In the genomic region with DNA sequence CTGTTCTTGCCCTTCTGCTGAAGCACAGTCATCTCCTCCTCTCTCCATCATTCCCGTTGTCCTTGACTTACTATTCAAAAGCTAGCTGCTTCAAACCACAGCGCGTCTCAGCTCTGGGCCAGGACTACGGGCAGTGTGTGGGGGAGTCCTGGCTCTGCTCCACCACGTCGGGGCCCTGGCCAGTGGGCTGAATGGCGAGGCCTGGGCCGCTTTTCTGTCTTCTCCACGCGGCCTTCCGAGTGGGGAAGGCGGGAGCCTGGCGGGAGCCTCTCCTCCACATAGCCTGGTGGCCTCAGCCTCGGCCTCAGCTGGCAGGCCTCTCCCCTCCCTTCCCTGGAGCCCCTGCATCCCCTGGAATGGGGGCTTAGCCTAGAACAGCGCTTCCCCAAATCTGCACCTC, we compare ENCODE assay signal across 23 cellular contexts. TPM values are rescaled to one million over a fixed set of nuclear protein-coding genes. Genes with fewer than 3 reads are reported as not detected.
A peak's percentile ranks its signal among the peaks of the same experiment; 100 is the strongest.
DNase-seq lines count a peak whose midpoint lies in the region; ATAC-seq and TF ChIP-seq lines count a peak whose summit lies in the region.
"Had no signal": no experiment of that assay in that cellular context is flagged by ENCODE, and none has a peak within 500 bp of the region (broad histone marks: within the 10 kb centered on the region; RNA-seq: fewer than 3 reads in every experiment).

No MANE protein-coding gene starts in this region.

- H3K4me3 Mint-ChIP-seq in endodermal cell (no peak overlapping the region), nephron progenitor cell (no peak overlapping the region)
- H3K4me3 Mint-ChIP-seq: CD4-positive, alpha-beta memory T cell had no signal

- H3K4me1 Mint-ChIP-seq in endodermal cell (no peaks in the 10 kb centered on the region), nephron progenitor cell (peaks cover 5% of the 10 kb centered on the region)

- peaks cover 0 to 13% (median 0%) of the 10 kb centered on the region in 9 donors for H3K36me3 ChIP-seq in heart left ventricle
- no peaks in the 10 kb centered on the region for H3K36me3 ChIP-seq in endodermal cell (ENCODE audit: control insufficient read depth, insufficient read depth, low read length)

- TF ChIP-seq POLR2A in heart left ventricle (IDR thresholded peaks at IDR 0.05), result no peak

- no peaks in the 10 kb centered on the region for H3K27me3 Mint-ChIP-seq in endodermal cell (ENCODE audit: insufficient read depth)
- peaks cover 2% of the 10 kb centered on the region for H3K27me3 Mint-ChIP-seq in nephron progenitor cell (ENCODE audit: low read depth, poor library complexity)
- H3K27me3 Mint-ChIP-seq: CD4-positive, alpha-beta memory T cell had no signal

- WGBS in heart left ventricle, 4 donors, result 92 to 95% (median 94%) methylated on average over 14 to 15 of the region's 15 CpGs
- 93 to 94% methylated on average over 3 to 15 of the region's 15 CpGs for WGBS in endodermal cell (ENCODE audit: insufficient coverage in 1 of 2, insufficient read length in 1 of 2), 2 experiments

- H3K27ac Mint-ChIP-seq in endodermal cell (no peak overlapping the region), nephron progenitor cell (peak overlapping the region; percentile 83)
- H3K27ac Mint-ChIP-seq: CD4-positive, alpha-beta memory T cell had no signal

- DNase-seq in Right ventricle myocardium superior (peak; percentile 16), heart left ventricle (no peak), endodermal cell (peak; percentile 42), nephron progenitor cell (no peak), substantia nigra (lab: John Stamatoyannopoulos, UW) (peak in 2 of 49 donors; percentile 35 to 43), occipital lobe (lab: John Stamatoyannopoulos, UW) (no peak), MV-4-11 (lab: John Stamatoyannopoulos, UW) (no peak), NCI-H146 treated with DMSO at 0.1 percent for 48 hours (lab: John Stamatoyannopoulos, UW; ENCODE audit: unreplicated experiment) (no peak)
- DNase-seq: 8988T; Caco-2; CD4-positive, alpha-beta memory T cell; GDM1; GOT3; HCEC 1CT; NCI-H1105 treated with DMSO at 0.1 percent for 48 hours; NCI-H1694; NCI-H2081; NCI-H2171; NCI-H524 treated with DMSO at 0.1 percent for 48 hours; NCI-H82 had no signal

- intact Hi-C loops in Right ventricle myocardium superior (cut with DNase I), result no loop called here
- intact Hi-C loops in heart left ventricle (cut with DNase I), result no loop called here

- H3K4me3 ChIP-seq in heart left ventricle, result no peak overlapping the region
- no peak overlapping the region for H3K4me3 ChIP-seq in endodermal cell (ENCODE audit: low read length)
- H3K4me3 ChIP-seq: BLaER1 treated with 17β-estradiol and CSF1 and Interleukin-3, amounts not matched to agents 10 nM and 100 nM had no signal

- H3K27ac ChIP-seq in heart left ventricle (no peak overlapping the region), endodermal cell (ENCODE audit: low read depth, low read length) (no peak overlapping the region), substantia nigra (ENCODE audit: low read depth, low read length, poor library complexity, severe bottlenecking) (peak overlapping the region; percentile 17)
- H3K27ac ChIP-seq: BLaER1 treated with 17β-estradiol and CSF1 and Interleukin-3, amounts not matched to agents 10 nM and 100 nM; KMS-11 had no signal

- H3K9me3 ChIP-seq in heart left ventricle (no peaks in the 10 kb centered on the region), endodermal cell (ENCODE audit: control insufficient read depth, low read length) (no peaks in the 10 kb centered on the region)
- H3K9me3 ChIP-seq: BLaER1 treated with 17β-estradiol and CSF1 and Interleukin-3, amounts not matched to agents 10 nM and 100 nM; Caco-2 had no signal

- no peaks in the 10 kb centered on the region for H3K9me3 Mint-ChIP-seq in endodermal cell
- no peaks in the 10 kb centered on the region for H3K9me3 Mint-ChIP-seq in nephron progenitor cell

- H3K36me3 Mint-ChIP-seq in endodermal cell (ENCODE audit: low read depth) (peaks cover 2% of the 10 kb centered on the region), nephron progenitor cell (ENCODE audit: low read depth) (no peaks in the 10 kb centered on the region)

- no peak overlapping the region for H3K9ac ChIP-seq in endodermal cell (ENCODE audit: extremely low read depth, low read length, poor library complexity, severe bottlenecking)
- H3K9ac ChIP-seq: BLaER1 treated with 17β-estradiol and CSF1 and Interleukin-3, amounts not matched to agents 10 nM and 100 nM; KMS-11 had no signal

- TF ChIP-seq CTCF in heart left ventricle (IDR thresholded peaks at IDR 0.05) (no peak), endodermal cell (conservative IDR thresholded peaks at IDR 0.05) (no peak), nephron progenitor cell (IDR thresholded peaks at IDR 0.05) (no peak)

- H3K27me3 ChIP-seq in heart left ventricle (no peaks in the 10 kb centered on the region), endodermal cell (ENCODE audit: control insufficient read depth, insufficient read depth, low read length, poor library complexity, severe bottlenecking) (no peaks in the 10 kb centered on the region)
- H3K27me3 ChIP-seq: BLaER1 treated with 17β-estradiol and CSF1 and Interleukin-3, amounts not matched to agents 10 nM and 100 nM had no signal

- ATAC-seq in Right ventricle myocardium superior (ENCODE audit: poor library complexity) (no peak), heart left ventricle (no peak)
- ATAC-seq: Panc1 had no signal

- H3K4me1 ChIP-seq in heart left ventricle (peaks cover 0 to 5% (median 0%) of the 10 kb centered on the region in 12 donors), endodermal cell (ENCODE audit: control insufficient read depth, insufficient read depth, low read length) (no peaks in the 10 kb centered on the region)
- H3K4me1 ChIP-seq: BLaER1 treated with 17β-estradiol and CSF1 and Interleukin-3, amounts not matched to agents 10 nM and 100 nM had no signal

RNA-seq across cellular contexts. Expression of a gene that starts 16.5 kb away (rescaled TPM):
- 159 TPM for total RNA-seq in Right ventricle myocardium superior
- 100 to 1,000 TPM in 6 of 9 donors, 10 to 100 TPM in 3; 77.6 to 271 (median 141) TPM for total RNA-seq in heart left ventricle
- polyA plus RNA-seq in heart left ventricle, result 10 to 100 TPM; 42.2 to 60.2 TPM
- total RNA-seq in endodermal cell, result 10 to 100 TPM; 32.7 to 38.9 TPM
- polyA plus RNA-seq in endodermal cell (2013, experiment 1 of 2), result 28.5 TPM
- polyA plus RNA-seq in endodermal cell (2013, experiment 2 of 2), result 27.2 TPM
- total RNA-seq in occipital lobe, result 5.9 TPM

Comparison
In these comparisons a context has a peak if more than half of its experiments do, and no peak if none do; other contexts are left out.
1. DNase-seq: peak in Right ventricle myocardium superior (single experiment) and endodermal cell (single experiment); none in heart left ventricle (0 of 5), nephron progenitor cell (single experiment), occipital lobe (single experiment), MV-4-11 (single experiment) and NCI-H146 treated with DMSO at 0.1 percent for 48 hours (single experiment).